ENCODE assay signal across 18 cellular contexts in genomic region chr9:130473009-130473408, GRCh38. TPM values are rescaled to one million over a fixed set of nuclear protein-coding genes. Genes with fewer than 3 reads are reported as not detected.
DNase-seq lines count a peak whose midpoint lies in the region; ATAC-seq, FAIRE-seq and TF ChIP-seq lines count a peak whose summit lies in the region.
"Had no signal": no experiment of that assay in that cellular context is flagged by ENCODE, and none has a peak within 500 bp of the region (broad histone marks: within the 10 kb centered on the region; RNA-seq: fewer than 3 reads in every experiment).

No MANE protein-coding gene starts in this region.

- H3K4me2 ChIP-seq in K562 (ENCODE audit: insufficient read depth, low read length) (no peak overlapping the region), neuronal stem cell (ENCODE audit: insufficient read depth, low read length, poor library complexity, severe bottlenecking) (no peak overlapping the region), hepatocyte (no peak overlapping the region)

- peak overlapping the region; percentile 85 for H2BK5ac ChIP-seq in neuronal stem cell (ENCODE audit: low read length)

- FAIRE-seq in K562 (lab: Jason Lieb, UNC): peak; percentile 35
- FAIRE-seq: A204.1, D721Med, GM12892, GM18507 had no signal

- no peak overlapping the region for H3K27ac ChIP-seq in HEK293 (ENCODE audit: extremely low read depth, low read depth, low read length)
- H3K27ac ChIP-seq in K562 (ENCODE audit: extremely low read depth, low read depth, low read length): no peak overlapping the region
- no peak overlapping the region for H3K27ac ChIP-seq in neuronal stem cell (replicated peaks; ENCODE audit: low read length)
- no peak overlapping the region for H3K27ac ChIP-seq in hepatocyte
- H3K27ac ChIP-seq: C4-2B had no signal

- H4K91ac ChIP-seq in neuronal stem cell (ENCODE audit: low read depth, low read length, poor library complexity): no peak overlapping the region

- no peak for ATAC-seq in K562
- ATAC-seq: HCT116 had no signal

- TF ChIP-seq POLR2A in K562 (conservative IDR thresholded peaks at IDR 0.05): no peak

- no peak for TF ChIP-seq EP300 in K562 (IDR thresholded peaks at IDR 0.05; ENCODE audit: low read length)

- in situ Hi-C loops in K562 (cut with MboI): no loop called here

- no peaks in the 10 kb centered on the region for H3K79me2 ChIP-seq in K562 (ENCODE audit: control insufficient read depth, insufficient read depth, low read length)
- no peaks in the 10 kb centered on the region for H3K79me2 ChIP-seq in hepatocyte

- no peaks in the 10 kb centered on the region for H3K27me3 ChIP-seq in NT2/D1 (ENCODE audit: insufficient read depth, insufficient read length)
- H3K27me3 ChIP-seq in K562 (ENCODE audit: control insufficient read depth in 2 of 2, insufficient read depth in 2 of 2, low read length in 2 of 2): peaks cover 0 to 41% of the 10 kb centered on the region in 2 experiments; a peak in 3 of 5 replicates
- peaks cover 0 to 85% (median 0%) of the 10 kb centered on the region in 3 experiments for H3K27me3 ChIP-seq in neuronal stem cell (ENCODE audit: control insufficient read depth in 3 of 3, insufficient read depth in 3 of 3, low read depth in 1 of 3, low read length in 3 of 3)
- no peaks in the 10 kb centered on the region for H3K27me3 ChIP-seq in hepatocyte

- peak overlapping the region; percentile 93 for H2BK12ac ChIP-seq in neuronal stem cell (ENCODE audit: low read length)

- no peaks in the 10 kb centered on the region for H3K4me1 ChIP-seq in HEK293 (ENCODE audit: control insufficient read depth, insufficient read depth, low read length)
- peaks cover 27% of the 10 kb centered on the region for H3K4me1 ChIP-seq in NT2/D1 (ENCODE audit: insufficient read depth, insufficient read length)
- H3K4me1 ChIP-seq in K562 (replicated peaks in 1 of 2; ENCODE audit: control insufficient read depth in 2 of 2, insufficient read depth in 2 of 2, low read length in 2 of 2): peaks cover 0 to 43% of the 10 kb centered on the region in 2 experiments; a peak in 2 of 5 replicates
- H3K4me1 ChIP-seq in neuronal stem cell (ENCODE audit: control insufficient read depth in 2 of 2, insufficient read depth in 1 of 2, low read depth in 1 of 2, low read length in 2 of 2): peaks cover 25 to 37% of the 10 kb centered on the region in 2 donors
- no peaks in the 10 kb centered on the region for H3K4me1 ChIP-seq in hepatocyte (ENCODE audit: insufficient read depth)
- H3K4me1 ChIP-seq: Caco-2 had no signal

- TF ChIP-seq CTCF in HEK293 (tag by site-specific recombination; IDR thresholded peaks at IDR 0.05) (no peak), K562 (IDR thresholded peaks at IDR 0.05 in 2 of 3, conservative IDR thresholded peaks at IDR 0.05 in 1 of 3; ENCODE audit: insufficient read depth in 2 of 3, low read depth in 1 of 3, low read length in 3 of 3) (no peak), hepatocyte (IDR thresholded peaks at IDR 0.05; ENCODE audit: poor library complexity) (no peak)

- peak overlapping the region; percentile 97 for H2BK15ac ChIP-seq in neuronal stem cell (ENCODE audit: low read length)

- peaks cover 4% of the 10 kb centered on the region; the same call in 1 of the 2 replicates for H4K20me1 ChIP-seq in K562 (replicated peaks; ENCODE audit: control insufficient read depth, insufficient read depth, low read length)
- no peaks in the 10 kb centered on the region for H4K20me1 ChIP-seq in hepatocyte (ENCODE audit: insufficient read depth, poor library complexity, severe bottlenecking)

- peak overlapping the region; percentile 96 for H3K18ac ChIP-seq in neuronal stem cell (ENCODE audit: low read length)

- DNase-seq in NT2/D1 (ENCODE audit: low read depth, low spot score) (no peak), K562 (ENCODE audit: extremely low read depth in 1 of 4, low spot score in 3 of 4) (no peak), neuronal stem cell (ENCODE audit: low spot score) (no peak), hepatocyte (ENCODE audit: low spot score) (no peak), ecto neural progenitor cell (ENCODE audit: low spot score) (no peak), NCI-H345 (lab: John Stamatoyannopoulos, UW) (no peak)
- DNase-seq: AML-193; Caco-2; CD4-positive, alpha-beta T cell; GDM1 had no signal

- no peak overlapping the region for H3K23ac ChIP-seq in neuronal stem cell (ENCODE audit: low read depth, low read length, poor library complexity)

- H3K36me3 ChIP-seq in HEK293 (ENCODE audit: control insufficient read depth in 2 of 2, insufficient read depth in 1 of 2, low read length in 2 of 2) (peaks cover 0 to 11% of the 10 kb centered on the region in 2 experiments; a peak in 1 of 3 replicates), NT2/D1 (ENCODE audit: insufficient read depth, insufficient read length, low read length) (peaks cover 6% of the 10 kb centered on the region), K562 (ENCODE audit: control insufficient read depth, insufficient read depth, low read length) (no peaks in the 10 kb centered on the region), neuronal stem cell (replicated peaks in 1 of 2; ENCODE audit: control insufficient read depth in 2 of 2, insufficient read depth in 2 of 2, low read length in 2 of 2) (no peaks in the 10 kb centered on the region), hepatocyte (replicated peaks; ENCODE audit: insufficient read depth, low read depth) (no peaks in the 10 kb centered on the region)

- peak overlapping the region; percentile 63 for H2BK120ac ChIP-seq in neuronal stem cell (ENCODE audit: low read depth, low read length)

- no peak overlapping the region for H4K8ac ChIP-seq in neuronal stem cell (ENCODE audit: low read depth, low read length)

- POLR2A ChIA-PET in HEK293 (lab: Yijun Ruan, JAX) (no interaction called here), K562 (lab: Yijun Ruan, JAX) (interaction anchor here (0.6 to 0.7 kb wide), 3 partner anchors 15 to 217 kb away, joined by 3 to 4 read pairs (median 3); no protein-coding TSS in a partner anchor)

- CTCF ChIA-PET in HEK293 (lab: Yijun Ruan, JAX) (interaction anchor here (0.6 to 0.9 kb wide), 2 partner anchors 103 to 235 kb away, joined by 3 read pairs; no protein-coding TSS in a partner anchor), K562 (lab: Yijun Ruan, JAX; ENCODE audit: low intra/inter-chr PET ratio) (no interaction called here)

- peak overlapping the region; percentile 91 for H2AK5ac ChIP-seq in neuronal stem cell (ENCODE audit: low read depth, low read length)

- H3K9me1 ChIP-seq in K562 (ENCODE audit: control insufficient read depth, insufficient read depth, low read length): no peaks in the 10 kb centered on the region

- no peaks in the 10 kb centered on the region for H3K9me2 ChIP-seq in hepatocyte (replicated peaks; ENCODE audit: insufficient read depth)

- no peaks in the 10 kb centered on the region for H3K79me1 ChIP-seq in neuronal stem cell (ENCODE audit: low read depth, low read length)

- H2AFZ ChIP-seq in K562 (ENCODE audit: low read depth, low read length) (no peak overlapping the region), neuronal stem cell (ENCODE audit: low read length) (no peak overlapping the region), hepatocyte (no peak overlapping the region)
- H2AFZ ChIP-seq: GM23338 had no signal

- no peak overlapping the region for H3K4me3 ChIP-seq in HEK293 (ENCODE audit: low read depth, low read length)
- no peak overlapping the region for H3K4me3 ChIP-seq in NT2/D1 (ENCODE audit: insufficient read length, low read depth)
- H3K4me3 ChIP-seq in K562: no peak overlapping the region
- no peak overlapping the region for H3K4me3 ChIP-seq in neuronal stem cell (ENCODE audit: low read length in 2 of 2)
- no peak overlapping the region for H3K4me3 ChIP-seq in hepatocyte
- H3K4me3 ChIP-seq: GM23338 had no signal

- no peak overlapping the region for H3K4ac ChIP-seq in neuronal stem cell (ENCODE audit: low read length)

- H3K9ac ChIP-seq in NT2/D1 (ENCODE audit: insufficient read length, low read depth): peak overlapping the region; percentile 34
- no peak overlapping the region for H3K9ac ChIP-seq in K562 (ENCODE audit: insufficient read depth in 1 of 2, low read depth in 2 of 2, low read length in 2 of 2)
- no peak overlapping the region for H3K9ac ChIP-seq in neuronal stem cell (ENCODE audit: low read depth, low read length, poor library complexity)

- whole genome bisulfite sequencing in K562 (ENCODE audit: insufficient coverage, low coverage, missing lambda C conversion rate): 28% methylated on average over 6 of the region's 6 CpGs
- no CpG with 5 or more reads among the region's 6 CpGs for WGBS in neuronal stem cell (ENCODE audit: extremely low coverage in 2 of 2, insufficient read length in 2 of 2, insufficient replicate concordance in 1 of 2), 2 donors
- 98% methylated on average over 6 of the region's 6 CpGs for WGBS in hepatocyte (ENCODE audit: low lambda C conversion rate, missing lambda C conversion rate)

- no peak for TF ChIP-seq RAD21 in K562 (CRISPR knock-in tag; conservative IDR thresholded peaks at IDR 0.05 in 1 of 2, IDR thresholded peaks at IDR 0.05 in 1 of 2)

- intact Hi-C loops in K562 (cut with micrococcal nuclease): no loop called here

- no peaks in the 10 kb centered on the region for H3K9me3 ChIP-seq in HEK293 (ENCODE audit: control insufficient read depth, insufficient read depth, low read depth, low read length)
- no peaks in the 10 kb centered on the region for H3K9me3 ChIP-seq in NT2/D1 (ENCODE audit: insufficient read depth, low read length)
- H3K9me3 ChIP-seq in K562 (replicated peaks; ENCODE audit: control insufficient read depth, insufficient read depth, low read depth, low read length): no peaks in the 10 kb centered on the region
- H3K9me3 ChIP-seq in neuronal stem cell (replicated peaks in 1 of 2; ENCODE audit: control insufficient read depth in 2 of 2, insufficient read depth in 1 of 2, low read depth in 1 of 2, low read length in 2 of 2): peaks cover 0 to 1% of the 10 kb centered on the region in 2 donors
- no peaks in the 10 kb centered on the region for H3K9me3 ChIP-seq in hepatocyte (ENCODE audit: low read depth)
- H3K9me3 ChIP-seq: Caco-2 had no signal

- H3K14ac ChIP-seq in neuronal stem cell (ENCODE audit: low read length): no peak overlapping the region

- no TSS peak for BruUV-seq in K562 (replicated peaks; lab: Mats Ljungman, UMichigan)

RNA-seq across cellular contexts. Expression of gene ASS1, which starts 28.2 kb away (rescaled TPM):
- total RNA-seq in K562 (2011; cell fraction: chromatin; rRNA removed; ENCODE audit: low replicate concordance): 1.7 and 3.4 TPM in 2 replicates
- total RNA-seq in K562 (2011; cell fraction: nucleolus; rRNA removed): 2.6 and 4.0 TPM in 2 replicates
- total RNA-seq in K562 (2011; cell fraction: nucleoplasm; rRNA removed): 1.6 and 2.4 TPM in 2 replicates
- total RNA-seq in K562 (2014; rRNA removed) (4.6 and 4.8 TPM in 2 replicates), K562 (2014; rRNA removed; fragmentation: Illumina TruSeq; extraction: Trizol) (2.2 and 4.2 TPM in 2 replicates), K562 (2015; rRNA removed; fragmentation: Illumina TruSeq; extraction: Trizol) (1.5 and 1.7 TPM in 2 replicates), K562 (2021) (3.7 TPM in 2 replicates), hepatocyte (292 and 321 TPM in 2 replicates)
- polyA plus RNA-seq in K562 (2011; rRNA removed) (2.9 and 4.7 TPM in 2 replicates), K562 (2014; fragmentation: Illumina TruSeq; extraction: Trizol) (5.7 and 5.9 TPM in 2 replicates), K562 (2014; fragmentation: Nextera tagmentation; extraction: Ambion mirVana) (1 to 10 TPM; 1.7 to 3.6 TPM), K562 (2014; rRNA removed) (3.8 and 6.5 TPM in 2 replicates), hepatocyte (103 and 145 TPM in 2 replicates)
- 3.0 and 5.3 TPM in 2 replicates for polyA plus RNA-seq in K562 (2011; cell fraction: cytosol; rRNA removed)
- 1.8 and 3.1 TPM in 2 replicates for polyA plus RNA-seq in K562 (2011; cell fraction: nucleus; rRNA removed)
- polyA plus RNA-seq in K562 (2012): 2.6 and 82.8 TPM in 2 replicates
- polyA minus RNA-seq in K562 (2011; rRNA and poly(A)+ RNA removed): 1.8 and 4.5 TPM in 2 replicates
- polyA minus RNA-seq in K562 (2011; cell fraction: cytosol; rRNA and poly(A)+ RNA removed): 13.4 and 14.5 TPM in 2 replicates
- 2.6 and 3.0 TPM in 2 replicates for polyA minus RNA-seq in K562 (2011; cell fraction: nucleus; rRNA and poly(A)+ RNA removed)
- polyA plus RNA-seq in neuronal stem cell (2013, experiment 1 of 2): 19.7 TPM
- polyA plus RNA-seq in neuronal stem cell (2013, experiment 2 of 2): 19.8 TPM
- total RNA-seq: CD4-positive, alpha-beta T cell had no signal

Comparison
In these comparisons a context has a peak if more than half of its experiments do, and no peak if none do; other contexts are left out.
1. RNA of gene ASS1, which starts 28.2 kb away (total RNA-seq): 292 to 321 TPM in hepatocyte; 1.5 to 4.8 TPM in K562; every median in the first group is over 10 times any median in the second.